Comparison of ENCODE assay signal across 1 cellular context in the genomic region with DNA sequence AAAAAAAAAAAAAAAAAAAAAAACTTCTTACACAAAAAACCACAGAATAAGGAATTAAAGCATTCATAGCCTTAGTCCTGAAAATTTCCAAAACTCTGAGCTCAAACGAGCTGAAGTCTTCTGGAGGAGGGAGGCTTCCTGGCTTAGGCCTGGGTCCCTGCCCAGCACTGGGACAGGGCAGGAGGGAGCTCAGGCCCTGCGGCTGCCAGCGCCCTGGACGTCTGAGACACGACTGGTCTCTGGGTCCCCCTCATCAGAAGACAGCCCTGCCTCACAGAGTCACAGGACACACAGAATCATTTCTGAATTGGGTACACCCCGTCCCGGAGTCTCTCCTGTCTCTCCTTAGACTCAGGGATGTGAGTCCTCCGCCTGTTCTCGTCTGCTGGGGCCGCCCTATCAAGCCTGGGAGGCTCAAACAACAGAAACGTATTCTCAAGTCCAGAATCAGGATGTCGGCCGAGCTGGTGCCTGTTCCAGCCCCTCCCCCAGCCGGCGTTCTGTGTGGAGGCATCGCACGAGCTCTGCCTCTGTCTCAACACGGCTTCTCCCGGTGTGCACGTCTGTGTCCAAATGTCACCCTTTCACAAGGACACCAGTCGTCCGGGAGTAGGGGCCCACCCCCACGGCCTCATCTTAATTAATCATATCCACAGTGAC.
TF ChIP-seq lines count a peak whose summit lies in the region.

No MANE protein-coding gene starts in this region.

TF ChIP-seq in HepG2, 621 proteins besides CTCF, POLR2A, EP300 and RAD21 (continues in another document):
- TF ChIP-seq ZNF207 (IDR thresholded peaks at IDR 0.05; ENCODE audit: borderline replicate concordance) (no peak), MAZ (IDR thresholded peaks at IDR 0.05; ENCODE audit: borderline replicate concordance, low read depth, low read length) (no peak), MAZ (CRISPR knock-in tag; IDR thresholded peaks at IDR 0.05; ENCODE audit: low read depth) (no peak), TARDBP (CRISPR knock-in tag; IDR thresholded peaks at IDR 0.05) (no peak), FOXO1 (CRISPR knock-in tag; IDR thresholded peaks at IDR 0.05) (0 out of 2 replicates have a peak, but pooled peaks have one; percentile 2), SAP130 (CRISPR knock-in tag; IDR thresholded peaks at IDR 0.05; ENCODE audit: low read depth) (0 out of 2 replicates have a peak, but pooled peaks have one; percentile 15), RARG (CRISPR knock-in tag; IDR thresholded peaks at IDR 0.05; ENCODE audit: low read depth) (no peak), CAMTA2 (CRISPR knock-in tag; IDR thresholded peaks at IDR 0.05; ENCODE audit: borderline replicate concordance) (no peak), ZBTB2 (CRISPR knock-in tag; IDR thresholded peaks at IDR 0.05; ENCODE audit: low read depth) (no peak), ZNF275 (CRISPR knock-in tag; IDR thresholded peaks at IDR 0.05; ENCODE audit: borderline replicate concordance) (no peak), HCFC1 (IDR thresholded peaks at IDR 0.05; ENCODE audit: low read depth, low read length) (no peak), ZNF451 (CRISPR knock-in tag; IDR thresholded peaks at IDR 0.05) (no peak), ZNF7 (CRISPR knock-in tag; IDR thresholded peaks at IDR 0.05) (no peak), RCOR2 (CRISPR knock-in tag; IDR thresholded peaks at IDR 0.05) (no peak), KMT2A (CRISPR knock-in tag; IDR thresholded peaks at IDR 0.05) (0 out of 2 replicates have a peak, but pooled peaks have one; percentile 11), ZNF687 (CRISPR knock-in tag; IDR thresholded peaks at IDR 0.05) (peak; percentile 33), ZNF501 (CRISPR knock-in tag; IDR thresholded peaks at IDR 0.05) (0 out of 2 replicates have a peak, but pooled peaks have one; percentile 16), TAF1 (CRISPR knock-in tag; IDR thresholded peaks at IDR 0.05) (no peak), ZNF616 (CRISPR knock-in tag; IDR thresholded peaks at IDR 0.05; ENCODE audit: low read depth) (no peak), THAP11 (CRISPR knock-in tag; IDR thresholded peaks at IDR 0.05) (no peak)
- TF ChIP-seq, protein P1, sequence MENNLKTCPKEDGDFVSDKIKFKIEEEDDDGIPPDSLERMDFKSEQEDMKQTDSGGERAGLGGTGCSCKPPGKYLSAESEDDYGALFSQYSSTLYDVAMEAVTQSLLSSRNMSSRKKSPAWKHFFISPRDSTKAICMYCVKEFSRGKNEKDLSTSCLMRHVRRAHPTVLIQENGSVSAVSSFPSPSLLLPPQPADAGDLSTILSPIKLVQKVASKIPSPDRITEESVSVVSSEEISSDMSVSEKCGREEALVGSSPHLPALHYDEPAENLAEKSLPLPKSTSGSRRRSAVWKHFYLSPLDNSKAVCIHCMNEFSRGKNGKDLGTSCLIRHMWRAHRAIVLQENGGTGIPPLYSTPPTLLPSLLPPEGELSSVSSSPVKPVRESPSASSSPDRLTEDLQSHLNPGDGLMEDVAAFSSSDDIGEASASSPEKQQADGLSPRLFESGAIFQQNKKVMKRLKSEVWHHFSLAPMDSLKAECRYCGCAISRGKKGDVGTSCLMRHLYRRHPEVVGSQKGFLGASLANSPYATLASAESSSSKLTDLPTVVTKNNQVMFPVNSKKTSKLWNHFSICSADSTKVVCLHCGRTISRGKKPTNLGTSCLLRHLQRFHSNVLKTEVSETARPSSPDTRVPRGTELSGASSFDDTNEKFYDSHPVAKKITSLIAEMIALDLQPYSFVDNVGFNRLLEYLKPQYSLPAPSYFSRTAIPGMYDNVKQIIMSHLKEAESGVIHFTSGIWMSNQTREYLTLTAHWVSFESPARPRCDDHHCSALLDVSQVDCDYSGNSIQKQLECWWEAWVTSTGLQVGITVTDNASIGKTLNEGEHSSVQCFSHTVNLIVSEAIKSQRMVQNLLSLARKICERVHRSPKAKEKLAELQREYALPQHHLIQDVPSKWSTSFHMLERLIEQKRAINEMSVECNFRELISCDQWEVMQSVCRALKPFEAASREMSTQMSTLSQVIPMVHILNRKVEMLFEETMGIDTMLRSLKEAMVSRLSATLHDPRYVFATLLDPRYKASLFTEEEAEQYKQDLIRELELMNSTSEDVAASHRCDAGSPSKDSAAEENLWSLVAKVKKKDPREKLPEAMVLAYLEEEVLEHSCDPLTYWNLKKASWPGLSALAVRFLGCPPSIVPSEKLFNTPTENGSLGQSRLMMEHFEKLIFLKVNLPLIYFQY (CRISPR knock-in tag; IDR thresholded peaks at IDR 0.05; ENCODE audit: borderline replicate concordance), result no peak
- TF ChIP-seq, protein P2, sequence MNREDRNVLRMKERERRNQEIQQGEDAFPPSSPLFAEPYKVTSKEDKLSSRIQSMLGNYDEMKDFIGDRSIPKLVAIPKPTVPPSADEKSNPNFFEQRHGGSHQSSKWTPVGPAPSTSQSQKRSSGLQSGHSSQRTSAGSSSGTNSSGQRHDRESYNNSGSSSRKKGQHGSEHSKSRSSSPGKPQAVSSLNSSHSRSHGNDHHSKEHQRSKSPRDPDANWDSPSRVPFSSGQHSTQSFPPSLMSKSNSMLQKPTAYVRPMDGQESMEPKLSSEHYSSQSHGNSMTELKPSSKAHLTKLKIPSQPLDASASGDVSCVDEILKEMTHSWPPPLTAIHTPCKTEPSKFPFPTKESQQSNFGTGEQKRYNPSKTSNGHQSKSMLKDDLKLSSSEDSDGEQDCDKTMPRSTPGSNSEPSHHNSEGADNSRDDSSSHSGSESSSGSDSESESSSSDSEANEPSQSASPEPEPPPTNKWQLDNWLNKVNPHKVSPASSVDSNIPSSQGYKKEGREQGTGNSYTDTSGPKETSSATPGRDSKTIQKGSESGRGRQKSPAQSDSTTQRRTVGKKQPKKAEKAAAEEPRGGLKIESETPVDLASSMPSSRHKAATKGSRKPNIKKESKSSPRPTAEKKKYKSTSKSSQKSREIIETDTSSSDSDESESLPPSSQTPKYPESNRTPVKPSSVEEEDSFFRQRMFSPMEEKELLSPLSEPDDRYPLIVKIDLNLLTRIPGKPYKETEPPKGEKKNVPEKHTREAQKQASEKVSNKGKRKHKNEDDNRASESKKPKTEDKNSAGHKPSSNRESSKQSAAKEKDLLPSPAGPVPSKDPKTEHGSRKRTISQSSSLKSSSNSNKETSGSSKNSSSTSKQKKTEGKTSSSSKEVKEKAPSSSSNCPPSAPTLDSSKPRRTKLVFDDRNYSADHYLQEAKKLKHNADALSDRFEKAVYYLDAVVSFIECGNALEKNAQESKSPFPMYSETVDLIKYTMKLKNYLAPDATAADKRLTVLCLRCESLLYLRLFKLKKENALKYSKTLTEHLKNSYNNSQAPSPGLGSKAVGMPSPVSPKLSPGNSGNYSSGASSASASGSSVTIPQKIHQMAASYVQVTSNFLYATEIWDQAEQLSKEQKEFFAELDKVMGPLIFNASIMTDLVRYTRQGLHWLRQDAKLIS (CRISPR knock-in tag; IDR thresholded peaks at IDR 0.05), result no peak
- TF ChIP-seq, protein P3, sequence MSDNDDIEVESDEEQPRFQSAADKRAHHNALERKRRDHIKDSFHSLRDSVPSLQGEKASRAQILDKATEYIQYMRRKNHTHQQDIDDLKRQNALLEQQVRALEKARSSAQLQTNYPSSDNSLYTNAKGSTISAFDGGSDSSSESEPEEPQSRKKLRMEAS (IDR thresholded peaks at IDR 0.05), result peak; percentile 10; the same call in 1 of the 2 replicates
- TF ChIP-seq, protein P4, sequence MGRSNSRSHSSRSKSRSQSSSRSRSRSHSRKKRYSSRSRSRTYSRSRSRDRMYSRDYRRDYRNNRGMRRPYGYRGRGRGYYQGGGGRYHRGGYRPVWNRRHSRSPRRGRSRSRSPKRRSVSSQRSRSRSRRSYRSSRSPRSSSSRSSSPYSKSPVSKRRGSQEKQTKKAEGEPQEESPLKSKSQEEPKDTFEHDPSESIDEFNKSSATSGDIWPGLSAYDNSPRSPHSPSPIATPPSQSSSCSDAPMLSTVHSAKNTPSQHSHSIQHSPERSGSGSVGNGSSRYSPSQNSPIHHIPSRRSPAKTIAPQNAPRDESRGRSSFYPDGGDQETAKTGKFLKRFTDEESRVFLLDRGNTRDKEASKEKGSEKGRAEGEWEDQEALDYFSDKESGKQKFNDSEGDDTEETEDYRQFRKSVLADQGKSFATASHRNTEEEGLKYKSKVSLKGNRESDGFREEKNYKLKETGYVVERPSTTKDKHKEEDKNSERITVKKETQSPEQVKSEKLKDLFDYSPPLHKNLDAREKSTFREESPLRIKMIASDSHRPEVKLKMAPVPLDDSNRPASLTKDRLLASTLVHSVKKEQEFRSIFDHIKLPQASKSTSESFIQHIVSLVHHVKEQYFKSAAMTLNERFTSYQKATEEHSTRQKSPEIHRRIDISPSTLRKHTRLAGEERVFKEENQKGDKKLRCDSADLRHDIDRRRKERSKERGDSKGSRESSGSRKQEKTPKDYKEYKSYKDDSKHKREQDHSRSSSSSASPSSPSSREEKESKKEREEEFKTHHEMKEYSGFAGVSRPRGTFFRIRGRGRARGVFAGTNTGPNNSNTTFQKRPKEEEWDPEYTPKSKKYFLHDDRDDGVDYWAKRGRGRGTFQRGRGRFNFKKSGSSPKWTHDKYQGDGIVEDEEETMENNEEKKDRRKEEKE (IDR thresholded peaks at IDR 0.05), result no peak
- TF ChIP-seq, protein P5, sequence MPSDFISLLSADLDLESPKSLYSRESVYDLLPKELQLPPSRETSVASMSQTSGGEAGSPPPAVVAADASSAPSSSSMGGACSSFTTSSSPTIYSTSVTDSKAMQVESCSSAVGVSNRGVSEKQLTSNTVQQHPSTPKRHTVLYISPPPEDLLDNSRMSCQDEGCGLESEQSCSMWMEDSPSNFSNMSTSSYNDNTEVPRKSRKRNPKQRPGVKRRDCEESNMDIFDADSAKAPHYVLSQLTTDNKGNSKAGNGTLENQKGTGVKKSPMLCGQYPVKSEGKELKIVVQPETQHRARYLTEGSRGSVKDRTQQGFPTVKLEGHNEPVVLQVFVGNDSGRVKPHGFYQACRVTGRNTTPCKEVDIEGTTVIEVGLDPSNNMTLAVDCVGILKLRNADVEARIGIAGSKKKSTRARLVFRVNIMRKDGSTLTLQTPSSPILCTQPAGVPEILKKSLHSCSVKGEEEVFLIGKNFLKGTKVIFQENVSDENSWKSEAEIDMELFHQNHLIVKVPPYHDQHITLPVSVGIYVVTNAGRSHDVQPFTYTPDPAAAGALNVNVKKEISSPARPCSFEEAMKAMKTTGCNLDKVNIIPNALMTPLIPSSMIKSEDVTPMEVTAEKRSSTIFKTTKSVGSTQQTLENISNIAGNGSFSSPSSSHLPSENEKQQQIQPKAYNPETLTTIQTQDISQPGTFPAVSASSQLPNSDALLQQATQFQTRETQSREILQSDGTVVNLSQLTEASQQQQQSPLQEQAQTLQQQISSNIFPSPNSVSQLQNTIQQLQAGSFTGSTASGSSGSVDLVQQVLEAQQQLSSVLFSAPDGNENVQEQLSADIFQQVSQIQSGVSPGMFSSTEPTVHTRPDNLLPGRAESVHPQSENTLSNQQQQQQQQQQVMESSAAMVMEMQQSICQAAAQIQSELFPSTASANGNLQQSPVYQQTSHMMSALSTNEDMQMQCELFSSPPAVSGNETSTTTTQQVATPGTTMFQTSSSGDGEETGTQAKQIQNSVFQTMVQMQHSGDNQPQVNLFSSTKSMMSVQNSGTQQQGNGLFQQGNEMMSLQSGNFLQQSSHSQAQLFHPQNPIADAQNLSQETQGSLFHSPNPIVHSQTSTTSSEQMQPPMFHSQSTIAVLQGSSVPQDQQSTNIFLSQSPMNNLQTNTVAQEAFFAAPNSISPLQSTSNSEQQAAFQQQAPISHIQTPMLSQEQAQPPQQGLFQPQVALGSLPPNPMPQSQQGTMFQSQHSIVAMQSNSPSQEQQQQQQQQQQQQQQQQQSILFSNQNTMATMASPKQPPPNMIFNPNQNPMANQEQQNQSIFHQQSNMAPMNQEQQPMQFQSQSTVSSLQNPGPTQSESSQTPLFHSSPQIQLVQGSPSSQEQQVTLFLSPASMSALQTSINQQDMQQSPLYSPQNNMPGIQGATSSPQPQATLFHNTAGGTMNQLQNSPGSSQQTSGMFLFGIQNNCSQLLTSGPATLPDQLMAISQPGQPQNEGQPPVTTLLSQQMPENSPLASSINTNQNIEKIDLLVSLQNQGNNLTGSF (CRISPR knock-in tag; IDR thresholded peaks at IDR 0.05), result no peak
